Comparison of ENCODE assay signal across 14 cellular contexts in the genomic region with DNA sequence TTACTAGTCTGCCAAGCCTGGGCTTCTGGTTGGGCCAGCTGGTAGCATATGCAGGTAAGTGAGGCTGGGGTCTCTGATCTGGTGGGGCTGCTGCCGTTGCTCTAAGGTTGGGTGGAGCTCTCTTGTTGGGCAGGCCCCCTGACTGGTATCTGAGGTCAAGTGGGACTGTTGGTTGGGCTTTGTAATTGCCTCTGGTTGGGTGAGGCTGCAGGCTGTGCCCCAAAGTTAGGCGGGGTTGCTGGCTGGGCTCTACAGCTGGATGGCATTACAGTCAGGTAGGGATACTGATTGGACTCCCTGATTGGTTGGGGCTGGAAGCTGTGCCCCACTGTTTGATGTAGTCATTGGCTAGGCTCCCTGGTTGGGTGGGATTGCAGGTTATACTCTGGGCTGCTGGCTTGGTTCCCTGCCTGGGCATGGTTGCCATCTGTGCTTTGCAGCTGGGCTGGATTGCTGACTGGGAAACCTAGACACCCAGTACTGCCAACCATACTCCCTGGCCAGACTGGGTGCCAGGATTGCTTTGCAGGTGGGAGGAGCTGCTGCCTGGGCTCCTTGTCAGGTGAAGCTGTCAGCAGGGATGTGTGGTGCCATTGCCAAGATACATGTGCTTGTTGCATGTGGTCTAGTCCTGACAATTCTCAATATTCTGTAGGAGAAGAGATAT.
"Had no signal": no experiment of that assay in that cellular context is flagged by ENCODE, and none has a peak within 500 bp of the region (broad histone marks: within the 10 kb centered on the region; RNA-seq: fewer than 3 reads in every experiment).

No MANE protein-coding gene starts in this region.

- H3K36me3 ChIP-seq: gastrocnemius medialis had no signal

- H3K4me3 ChIP-seq: ascending aorta, gastrocnemius medialis, lower lobe of right lung, tibial nerve, vagina had no signal

- H3K27ac ChIP-seq: ascending aorta, gastrocnemius medialis, lower lobe of right lung, tibial nerve, vagina had no signal

- H3K9me3 ChIP-seq: gastrocnemius medialis, vagina had no signal

- DNase-seq: activated CD4-positive, alpha-beta T cell treated with anti-CD3 and anti-CD28 coated beads for 36 hours; activated CD4-positive, alpha-beta T cell treated with anti-CD3 and anti-CD28 coated beads, Interleukin-2, amount 50 U/mL, for 48 hours; activated gamma-delta T cell; cortex of kidney; effector CD4-positive, alpha-beta T cell; gastrocnemius medialis; immature natural killer cell; lower lobe of right lung; occipital lobe had no signal

- H3K4me1 ChIP-seq: ascending aorta, gastrocnemius medialis, lower lobe of right lung, tibial nerve, vagina had no signal

- H3K27me3 ChIP-seq: ascending aorta, gastrocnemius medialis, tibial nerve, vagina had no signal

- ATAC-seq: activated CD4-positive, alpha-beta T cell treated with anti-CD3 and anti-CD28 coated beads for 36 hours; esophagus mucosa; gastrocnemius medialis; lower lobe of right lung; WTC11 had no signal
